Comparison of ENCODE assay signal across 28 cellular contexts in genomic region chr4:53136954-53137353, GRCh38.
"Had no signal": no experiment of that assay in that cellular context is flagged by ENCODE, and none has a peak within 500 bp of the region (broad histone marks: within the 10 kb centered on the region; RNA-seq: fewer than 3 reads in every experiment).

No MANE protein-coding gene starts in this region.

- H3K4me3 Mint-ChIP-seq: activated CD4-positive, alpha-beta memory T cell treated with anti-CD3 and anti-CD28 coated beads for 36 hours; activated naive CD8-positive, alpha-beta T cell; activated naive CD8-positive, alpha-beta T cell treated with anti-CD3 and anti-CD28 coated beads, Interleukin-2, amount 50 U/mL, for 24 hours; brain had no signal

- DNase-seq: activated CD4-positive, alpha-beta memory T cell treated with anti-CD3 and anti-CD28 coated beads for 36 hours; activated CD4-positive, CD25-positive, alpha-beta regulatory T cell; activated CD8-positive, alpha-beta memory T cell treated with anti-CD3 and anti-CD28 coated beads, Interleukin-2, amount 50 U/mL, for 4 hours; activated gamma-delta T cell; activated naive CD4-positive, alpha-beta T cell treated with Interleukin-2 at 50 U/mL for 16 hours; activated naive CD8-positive, alpha-beta T cell treated with anti-CD3 and anti-CD28 coated beads, Interleukin-2, amount 50 U/mL, for 24 hours; activated T-cell treated with anti-CD3 and anti-CD28 coated beads for 4 hours; anterior cingulate cortex; caudate nucleus; cerebellar nuclear complex; IMR-90; NCI-H1105; NCI-H1417 treated with DMSO at 0.1 percent for 48 hours; NCI-H1694; NCI-H1930; NCI-H2081 treated with DMSO at 0.1 percent for 48 hours; NCI-H226; NCI-H446 treated with DMSO at 0.1 percent for 48 hours; NCI-H524; NCI-H69; SHP77; SJCRH30; T1000; WERI-Rb-1 had no signal

- H3K4me3 ChIP-seq: K562, SJCRH30, SK-N-MC had no signal

- H3K27me3 Mint-ChIP-seq: activated CD4-positive, alpha-beta memory T cell treated with anti-CD3 and anti-CD28 coated beads for 36 hours; activated naive CD8-positive, alpha-beta T cell; activated naive CD8-positive, alpha-beta T cell treated with anti-CD3 and anti-CD28 coated beads, Interleukin-2, amount 50 U/mL, for 24 hours had no signal

- H3K27ac Mint-ChIP-seq: activated CD4-positive, alpha-beta memory T cell treated with anti-CD3 and anti-CD28 coated beads for 36 hours; activated naive CD8-positive, alpha-beta T cell; activated naive CD8-positive, alpha-beta T cell treated with anti-CD3 and anti-CD28 coated beads, Interleukin-2, amount 50 U/mL, for 24 hours; brain had no signal
